14 cellular contexts compared by ENCODE assay signal in genomic region chr7:4742051-4742573, GRCh38. TPM values are rescaled to one million over a fixed set of nuclear protein-coding genes. Genes with fewer than 3 reads are reported as not detected.
A peak's percentile ranks its signal among the peaks of the same experiment; 100 is the strongest.
DNase-seq lines count a peak whose midpoint lies in the region; ATAC-seq and TF ChIP-seq lines count a peak whose summit lies in the region.
"Had no signal": no experiment of that assay in that cellular context is flagged by ENCODE, and none has a peak within 500 bp of the region (broad histone marks: within the 10 kb centered on the region; RNA-seq: fewer than 3 reads in every experiment).

No MANE protein-coding gene starts in this region.

- intact Hi-C loops in activated CD4-positive, alpha-beta T cell treated with anti-CD3 and anti-CD28 coated beads for 36 hours (cut with DNase I, micrococcal nuclease) = no loop called here

- no peaks in the 10 kb centered on the region for H3K9me3 Mint-ChIP-seq in activated CD4-positive, alpha-beta T cell treated with anti-CD3 and anti-CD28 coated beads for 36 hours (ENCODE audit: low read depth)
- H3K9me3 Mint-ChIP-seq: neural crest cell had no signal

- no peaks in the 10 kb centered on the region for H3K9me3 ChIP-seq in MG63

- H3K27me3 Mint-ChIP-seq in activated CD4-positive, alpha-beta T cell treated with anti-CD3 and anti-CD28 coated beads for 36 hours = no peaks in the 10 kb centered on the region

- peak overlapping the region; percentile 96 for H3K27ac ChIP-seq in RWPE1
- H3K27ac ChIP-seq: foreskin keratinocyte had no signal

- no peaks in the 10 kb centered on the region for H3K27me3 ChIP-seq in MG63
- H3K27me3 ChIP-seq: foreskin keratinocyte had no signal

- peaks cover 60% of the 10 kb centered on the region for H3K36me3 ChIP-seq in MG63

- TF ChIP-seq CTCF in RWPE1 (conservative IDR thresholded peaks at IDR 0.05; ENCODE audit: low read depth) = no peak

- no peak for ATAC-seq in activated CD4-positive, alpha-beta T cell treated with anti-CD3 and anti-CD28 coated beads for 36 hours
- no peak for ATAC-seq in GM21717 (IDR thresholded peaks at IDR 0.05; ENCODE audit: unreplicated experiment)
- ATAC-seq: foreskin keratinocyte had no signal

- no peak overlapping the region for H3K4me3 Mint-ChIP-seq in activated CD4-positive, alpha-beta T cell treated with anti-CD3 and anti-CD28 coated beads for 36 hours
- H3K4me3 Mint-ChIP-seq: neural crest cell had no signal

- H3K4me1 Mint-ChIP-seq in activated CD4-positive, alpha-beta T cell treated with anti-CD3 and anti-CD28 coated beads for 36 hours = peaks cover 74% of the 10 kb centered on the region

- H3K4me3 ChIP-seq in MG63 = no peak overlapping the region

- CTCF ChIA-PET in activated CD4-positive, alpha-beta T cell treated with anti-CD3 and anti-CD28 coated beads for 36 hours (lab: Charles Lee) = interaction anchor here (0.7 to 0.9 kb wide), 2 partner anchors 16 to 52 kb away, joined by 3 read pairs; no protein-coding TSS in a partner anchor
- CTCF ChIA-PET in RWPE1 (lab: Yijun Ruan, JAX) = interaction anchor here (0.6 kb wide), 1 partner anchor 12 kb away, joined by 3 read pairs; no protein-coding TSS in a partner anchor

- DNase-seq in activated CD4-positive, alpha-beta T cell treated with anti-CD3 and anti-CD28 coated beads for 36 hours = peak; percentile 67
- no peak for DNase-seq in activated CD4-positive, alpha-beta T cell treated with anti-CD3 and anti-CD28 coated beads for 4 hours
- DNase-seq in RWPE1 (ENCODE audit: low spot score) (no peak), hippocampal formation (lab: John Stamatoyannopoulos, UW) (peak; percentile 33 to 37), putamen (ENCODE audit: low spot score) (peak; percentile 78), occipital lobe (lab: John Stamatoyannopoulos, UW) (no peak), MG63 (no peak)
- DNase-seq: aorta; effector memory CD4-positive, alpha-beta T cell; foreskin keratinocyte; NCI-H2029 treated with DMSO at 0.1 percent for 48 hours; NCI-H748 treated with DMSO at 0.1 percent for 48 hours had no signal

- POLR2A ChIA-PET in activated CD4-positive, alpha-beta T cell treated with anti-CD3 and anti-CD28 coated beads for 36 hours (lab: Charles Lee) = no interaction called here
- POLR2A ChIA-PET in RWPE1 (lab: Yijun Ruan, JAX; ENCODE audit: low non-redundant PET) = no interaction called here

- H3K27ac Mint-ChIP-seq in activated CD4-positive, alpha-beta T cell treated with anti-CD3 and anti-CD28 coated beads for 36 hours = peak overlapping the region; percentile 84

- peaks cover 43% of the 10 kb centered on the region for H3K36me3 Mint-ChIP-seq in activated CD4-positive, alpha-beta T cell treated with anti-CD3 and anti-CD28 coated beads for 36 hours (ENCODE audit: low read depth)

RNA-seq across cellular contexts. Expression of gene AP5Z1, which starts 33.3 kb away (rescaled TPM):
- total RNA-seq in activated CD4-positive, alpha-beta T cell treated with anti-CD3 and anti-CD28 coated beads for 36 hours = 10 to 100 TPM; 21.0 to 26.4 TPM
- 14.7 TPM for total RNA-seq in occipital lobe
- 23.0 and 38.2 TPM in 2 replicates for total RNA-seq in MG63 (2014; rRNA removed; shearing (Covaris generic); ENCODE audit: low replicate concordance)

Comparison
In these comparisons a context has a peak if more than half of its experiments do, and no peak if none do; other contexts are left out.
1. DNase-seq: peak in activated CD4-positive, alpha-beta T cell treated with anti-CD3 and anti-CD28 coated beads for 36 hours (single experiment), hippocampal formation (2 of 2) and putamen (single experiment); none in activated CD4-positive, alpha-beta T cell treated with anti-CD3 and anti-CD28 coated beads for 4 hours (0 of 2), RWPE1 (single experiment), occipital lobe (single experiment) and MG63 (single experiment).